In the genomic region with DNA sequence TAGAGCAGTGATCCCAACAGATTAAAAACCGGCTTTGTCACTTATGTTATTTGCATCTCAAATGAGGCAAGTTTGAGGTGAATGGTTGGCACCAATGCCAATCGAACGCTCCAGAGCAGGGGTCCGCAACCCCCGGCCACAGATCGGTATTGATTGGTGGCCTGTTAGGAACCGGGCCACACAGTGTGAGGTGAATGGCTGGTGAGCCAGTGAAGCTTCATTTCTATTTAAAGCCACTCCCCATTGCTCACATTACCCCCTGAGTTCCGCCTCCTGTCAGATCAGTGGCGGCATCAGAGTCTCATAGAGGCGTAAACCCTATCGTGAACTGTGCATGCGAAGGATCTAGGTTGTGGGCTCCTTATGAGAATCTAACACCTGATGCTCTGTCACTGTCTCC, we compare ENCODE assay signal across 15 cellular contexts.
DNase-seq lines count a peak whose midpoint lies in the region; ATAC-seq and TF ChIP-seq lines count a peak whose summit lies in the region.
"Had no signal": no experiment of that assay in that cellular context is flagged by ENCODE, and none has a peak within 500 bp of the region (broad histone marks: within the 10 kb centered on the region; RNA-seq: fewer than 3 reads in every experiment).

No MANE protein-coding gene starts in this region.

- no peaks in the 10 kb centered on the region for H3K79me1 ChIP-seq in neuronal stem cell (ENCODE audit: low read depth, low read length)

- no peak overlapping the region for H2BK5ac ChIP-seq in neuronal stem cell (ENCODE audit: low read length)

- intact Hi-C loops in esophagus muscularis mucosa (cut with DNase I): no loop called here

- TF ChIP-seq EP300 in esophagus muscularis mucosa (IDR thresholded peaks at IDR 0.05): no peak

- DNase-seq in esophagus muscularis mucosa (ENCODE audit: extremely low spot score): peak; percentile 62
- no peak for DNase-seq in neuronal stem cell (ENCODE audit: low spot score)
- no peak for DNase-seq in NCI-H1105 treated with DMSO at 0.1 percent for 48 hours (lab: John Stamatoyannopoulos, UW)
- DNase-seq in T-cell: no peak
- no peak for DNase-seq in foreskin fibroblast
- DNase-seq: C1 segment of cervical spinal cord; Calu3; CD4-positive, alpha-beta memory T cell; COR-L47; DMS53; DMS79 treated with DMSO at 0.1 percent for 48 hours; H7; HFFc6 had no signal

- no peak overlapping the region for H3K27ac Mint-ChIP-seq in T-cell
- H3K27ac Mint-ChIP-seq: CD4-positive, alpha-beta memory T cell; HFFc6 had no signal

- H3K23ac ChIP-seq in neuronal stem cell (ENCODE audit: low read depth, low read length, poor library complexity): no peak overlapping the region

- H2BK12ac ChIP-seq in neuronal stem cell (ENCODE audit: low read length): peak overlapping the region; percentile 92

- no peak overlapping the region for H3K4me3 Mint-ChIP-seq in T-cell
- H3K4me3 Mint-ChIP-seq: CD4-positive, alpha-beta memory T cell; HFFc6 had no signal

- no peak overlapping the region for H4K8ac ChIP-seq in neuronal stem cell (ENCODE audit: low read depth, low read length)

- H2AK5ac ChIP-seq in neuronal stem cell (ENCODE audit: low read depth, low read length): peak overlapping the region; percentile 54

- peak overlapping the region; percentile 85 for H3K18ac ChIP-seq in neuronal stem cell (ENCODE audit: low read length)

- peaks cover 17% of the 10 kb centered on the region; the same call in 1 of the 2 replicates for H3K4me1 ChIP-seq in HEK293 (ENCODE audit: control insufficient read depth, insufficient read depth, low read length)
- H3K4me1 ChIP-seq in esophagus muscularis mucosa: no peaks in the 10 kb centered on the region
- H3K4me1 ChIP-seq in neuronal stem cell (ENCODE audit: control insufficient read depth in 2 of 2, insufficient read depth in 1 of 2, low read depth in 1 of 2, low read length in 2 of 2): peaks cover 0 to 9% of the 10 kb centered on the region in 2 donors

- H3K4me3 ChIP-seq in HEK293 (ENCODE audit: low read depth, low read length) (no peak overlapping the region), esophagus muscularis mucosa (no peak overlapping the region), neuronal stem cell (ENCODE audit: low read length in 2 of 2) (no peak overlapping the region), foreskin fibroblast (ENCODE audit: low read depth in 1 of 2, low read length in 2 of 2) (no peak overlapping the region)

- ATAC-seq in T-cell (replicated peaks in 1 of 4): no peak
- ATAC-seq: HCT116 had no signal

- no peaks in the 10 kb centered on the region for H3K36me3 Mint-ChIP-seq in T-cell
- H3K36me3 Mint-ChIP-seq: CD4-positive, alpha-beta memory T cell had no signal

- H2BK120ac ChIP-seq in neuronal stem cell (ENCODE audit: low read depth, low read length): no peak overlapping the region

- H3K9ac ChIP-seq in neuronal stem cell (ENCODE audit: low read depth, low read length, poor library complexity): no peak overlapping the region

- H3K9me3 Mint-ChIP-seq in T-cell: peaks cover 3 to 8% (median 4%) of the 10 kb centered on the region in 3 donors

- WGBS in esophagus muscularis mucosa: 94% methylated on average over 12 of the region's 12 CpGs
- WGBS in neuronal stem cell (ENCODE audit: extremely low coverage in 2 of 2, insufficient read length in 2 of 2, insufficient replicate concordance in 1 of 2), 2 donors: no CpG with 5 or more reads among the region's 12 CpGs

- no peak overlapping the region for H2BK15ac ChIP-seq in neuronal stem cell (ENCODE audit: low read length)

- no peak overlapping the region for H3K4ac ChIP-seq in neuronal stem cell (ENCODE audit: low read length)

- H2AFZ ChIP-seq in neuronal stem cell (ENCODE audit: low read length): no peak overlapping the region

- no peak for TF ChIP-seq POLR2A in esophagus muscularis mucosa (IDR thresholded peaks at IDR 0.05; ENCODE audit: low read depth)

- no peaks in the 10 kb centered on the region for H3K36me3 ChIP-seq in HEK293 (ENCODE audit: control insufficient read depth in 2 of 2, insufficient read depth in 1 of 2, low read length in 2 of 2)
- H3K36me3 ChIP-seq in esophagus muscularis mucosa: no peaks in the 10 kb centered on the region
- H3K36me3 ChIP-seq in neuronal stem cell (replicated peaks in 1 of 2; ENCODE audit: control insufficient read depth in 2 of 2, insufficient read depth in 2 of 2, low read length in 2 of 2): no peaks in the 10 kb centered on the region

- CTCF ChIA-PET in HEK293 (lab: Yijun Ruan, JAX) (no interaction called here), T-cell (lab: Charles Lee) (no interaction called here)

- H3K4me1 Mint-ChIP-seq in T-cell: no peaks in the 10 kb centered on the region
- H3K4me1 Mint-ChIP-seq: CD4-positive, alpha-beta memory T cell had no signal

- no peak overlapping the region for H4K91ac ChIP-seq in neuronal stem cell (ENCODE audit: low read depth, low read length, poor library complexity)

- POLR2A ChIA-PET in HEK293 (lab: Yijun Ruan, JAX): no interaction called here
- POLR2A ChIA-PET in T-cell (lab: Charles Lee): no interaction called here

- no peak for TF ChIP-seq CTCF in HEK293 (tag by site-specific recombination; IDR thresholded peaks at IDR 0.05)
- TF ChIP-seq CTCF in esophagus muscularis mucosa (IDR thresholded peaks at IDR 0.05): no peak
- no peak for TF ChIP-seq CTCF in foreskin fibroblast (IDR thresholded peaks at IDR 0.05; ENCODE audit: low read depth, low read length)

- H3K27me3 Mint-ChIP-seq in T-cell: peaks cover 0 to 4% of the 10 kb centered on the region in 2 donors

- H3K27me3 ChIP-seq in esophagus muscularis mucosa (no peaks in the 10 kb centered on the region), neuronal stem cell (ENCODE audit: control insufficient read depth in 3 of 3, insufficient read depth in 3 of 3, low read depth in 1 of 3, low read length in 3 of 3) (no peaks in the 10 kb centered on the region)

- peak overlapping the region; percentile 31 for H3K14ac ChIP-seq in neuronal stem cell (ENCODE audit: low read length)

- no peak overlapping the region for H3K4me2 ChIP-seq in neuronal stem cell (ENCODE audit: insufficient read depth, low read length, poor library complexity, severe bottlenecking)

- no peak overlapping the region for H3K27ac ChIP-seq in HEK293 (ENCODE audit: extremely low read depth, low read depth, low read length)
- H3K27ac ChIP-seq in esophagus muscularis mucosa (replicated peaks in 1 of 4): no peak overlapping the region
- peak overlapping the region; percentile 48 for H3K27ac ChIP-seq in neuronal stem cell (replicated peaks; ENCODE audit: low read length)

- H3K9me3 ChIP-seq in HEK293 (ENCODE audit: control insufficient read depth, insufficient read depth, low read depth, low read length) (no peaks in the 10 kb centered on the region), esophagus muscularis mucosa (no peaks in the 10 kb centered on the region), neuronal stem cell (replicated peaks in 1 of 2; ENCODE audit: control insufficient read depth in 2 of 2, insufficient read depth in 1 of 2, low read depth in 1 of 2, low read length in 2 of 2) (peaks cover 0 to 4% of the 10 kb centered on the region in 2 donors)

TF ChIP-seq in HEK293, 187 proteins besides CTCF, POLR2A, EP300 and RAD21:
- TF ChIP-seq ZSCAN23 (tag by site-specific recombination; IDR thresholded peaks at IDR 0.05): no peak
- TF ChIP-seq IKZF3 (tag by site-specific recombination; IDR thresholded peaks at IDR 0.05): no peak
- peak; percentile 96 for TF ChIP-seq ZNF610 (tag by site-specific recombination; IDR thresholded peaks at IDR 0.05; ENCODE audit: borderline replicate concordance)
